21 cellular contexts compared by ENCODE assay signal in genomic region chr17:21012736-21013135, GRCh38. TPM values are rescaled to one million over a fixed set of nuclear protein-coding genes. Genes with fewer than 3 reads are reported as not detected.
DNase-seq lines count a peak whose midpoint lies in the region; ATAC-seq, FAIRE-seq and TF ChIP-seq lines count a peak whose summit lies in the region.
"Had no signal": no experiment of that assay in that cellular context is flagged by ENCODE, and none has a peak within 500 bp of the region (broad histone marks: within the 10 kb centered on the region; RNA-seq: fewer than 3 reads in every experiment).

No MANE protein-coding gene starts in this region.

- in situ Hi-C loops in HepG2 (cut with HindIII; ENCODE audit: extremely low pct_ligation_motif_present, low pct_unique_long_range_greater_than_20kb) (no loop called here), GM23248 (cut with MboI) (no loop called here)

- TF ChIP-seq RAD21 in HepG2 (CRISPR knock-in tag; IDR thresholded peaks at IDR 0.05): no peak
- TF ChIP-seq RAD21 in neural cell (conservative IDR thresholded peaks at IDR 0.05): no peak
- no peak for TF ChIP-seq RAD21 in SK-N-SH (IDR thresholded peaks at IDR 0.05; ENCODE audit: low read length)

- no peaks in the 10 kb centered on the region for H3K4me1 ChIP-seq in HepG2 (ENCODE audit: insufficient read depth, low read length)
- H3K4me1 ChIP-seq in right lobe of liver: no peaks in the 10 kb centered on the region
- no peaks in the 10 kb centered on the region for H3K4me1 ChIP-seq in cardiac muscle cell (ENCODE audit: low read depth)
- H3K4me1 ChIP-seq in upper lobe of right lung: no peaks in the 10 kb centered on the region
- H3K4me1 ChIP-seq in GM23248 (ENCODE audit: insufficient read depth): no peaks in the 10 kb centered on the region
- H3K4me1 ChIP-seq in SK-N-SH (ENCODE audit: control insufficient read depth in 1 of 2, insufficient read depth in 2 of 2, low read depth in 1 of 2, low read length in 1 of 2): peaks cover 0 to 1% of the 10 kb centered on the region in 2 experiments; a peak in 1 of 4 replicates
- H3K4me1 ChIP-seq: A549 had no signal

- H3K9me2 ChIP-seq in neural cell (ENCODE audit: insufficient read depth, low read length) (no peaks in the 10 kb centered on the region), GM23248 (ENCODE audit: insufficient read depth) (no peaks in the 10 kb centered on the region), SK-N-SH (no peaks in the 10 kb centered on the region)

- DNase-seq in HepG2 (ENCODE audit: low spot score) (no peak), right lobe of liver (no peak), cardiac muscle cell (ENCODE audit: low read depth in 1 of 2, low spot score in 1 of 2) (no peak), upper lobe of right lung (peak; percentile 26), NCI-H748 treated with DMSO at 0.1 percent for 48 hours (lab: John Stamatoyannopoulos, UW) (no peak), GM23248 (no peak), SK-N-SH (no peak)
- DNase-seq: Calu3; DMS79 treated with DMSO at 0.1 percent for 48 hours; KBM-7; NCI-H1436 treated with DMSO at 0.1 percent for 48 hours; NCI-H2081; NCI-H526; NK-92 treated with Interleukin-12 subunit alpha and Interleukin-12 subunit beta, amount 100 ng/mL, for 24 hours; OCI-M1 had no signal

- no TSS peak for BruUV-seq in HepG2 (replicated peaks; lab: Mats Ljungman, UMichigan)

- no peak overlapping the region for H3K4me2 ChIP-seq in HepG2 (ENCODE audit: low read depth, low read length)
- H3K4me2 ChIP-seq in neural cell (ENCODE audit: low read length): no peak overlapping the region
- H3K4me2 ChIP-seq in GM23248 (ENCODE audit: unreplicated experiment): no peak overlapping the region
- no peak overlapping the region for H3K4me2 ChIP-seq in SK-N-SH
- H3K4me2 ChIP-seq: A549, GM23338 had no signal

- ATAC-seq in HepG2 (no peak), right lobe of liver (no peak), upper lobe of right lung (no peak)
- ATAC-seq: A549, GM23338 had no signal

- H3K36me3 ChIP-seq in HepG2 (replicated peaks in 1 of 2; ENCODE audit: control insufficient read depth in 1 of 2, insufficient read depth in 2 of 2, low read length in 2 of 2): peaks cover 61 to 96% of the 10 kb centered on the region in 2 experiments
- H3K36me3 ChIP-seq in right lobe of liver: peaks cover 17 to 98% (median 72%) of the 10 kb centered on the region in 4 donors
- H3K36me3 ChIP-seq in cardiac muscle cell: peaks cover 92% of the 10 kb centered on the region
- H3K36me3 ChIP-seq in neural cell (ENCODE audit: insufficient read depth, low read length): peaks cover 10% of the 10 kb centered on the region
- peaks cover 100% of the 10 kb centered on the region for H3K36me3 ChIP-seq in upper lobe of right lung
- peaks cover 84% of the 10 kb centered on the region for H3K36me3 ChIP-seq in GM23248 (ENCODE audit: low read depth)
- H3K36me3 ChIP-seq in SK-N-SH (replicated peaks in 1 of 2; ENCODE audit: control insufficient read depth in 1 of 2, insufficient read depth in 2 of 2, low read length in 1 of 2): peaks cover 88 to 89% of the 10 kb centered on the region in 2 experiments

- H3K79me2 ChIP-seq in HepG2 (ENCODE audit: insufficient read depth, low read length) (peaks cover 2% of the 10 kb centered on the region), neural cell (replicated peaks; ENCODE audit: insufficient read depth, low read length) (peaks cover 60% of the 10 kb centered on the region), GM23248 (ENCODE audit: insufficient read depth) (peaks cover 100% of the 10 kb centered on the region), SK-N-SH (ENCODE audit: insufficient read depth) (peaks cover 100% of the 10 kb centered on the region)

- POLR2A ChIA-PET in HepG2 (lab: Yijun Ruan, JAX): no interaction called here
- POLR2A ChIA-PET in SK-N-SH (lab: Yijun Ruan, JAX): no interaction called here

- H4K20me1 ChIP-seq in HepG2 (ENCODE audit: insufficient read depth, low read length): peaks cover 34% of the 10 kb centered on the region; the same call in 1 of the 2 replicates
- peaks cover 44% of the 10 kb centered on the region for H4K20me1 ChIP-seq in neural cell (ENCODE audit: insufficient read depth)
- H4K20me1 ChIP-seq in GM23248 (ENCODE audit: insufficient read depth): 0 out of 2 replicates have a peak, but pooled peaks cover 4% of the 10 kb centered on the region
- H4K20me1 ChIP-seq in SK-N-SH (ENCODE audit: insufficient read depth): peaks cover 100% of the 10 kb centered on the region

- CTCF ChIA-PET in HepG2 (lab: Yijun Ruan, JAX; ENCODE audit: low intra/inter-chr PET ratio, low total read pairs) (no interaction called here), SK-N-SH (lab: Yijun Ruan, JAX) (interaction anchor here (1.1 to 1.8 kb wide), 2 partner anchors 8 to 27 kb away, joined by 3 to 4 read pairs; no protein-coding TSS in a partner anchor)

- H3K9me3 ChIP-seq in HepG2 (ENCODE audit: low read length) (no peaks in the 10 kb centered on the region), right lobe of liver (no peaks in the 10 kb centered on the region), cardiac muscle cell (ENCODE audit: low read depth) (no peaks in the 10 kb centered on the region), neural cell (ENCODE audit: low read length) (no peaks in the 10 kb centered on the region), upper lobe of right lung (no peaks in the 10 kb centered on the region), GM23248 (ENCODE audit: low read depth) (no peaks in the 10 kb centered on the region), SK-N-SH (no peaks in the 10 kb centered on the region)
- H3K9me3 ChIP-seq: A549 had no signal

- intact Hi-C loops in HepG2 (cut with micrococcal nuclease; ENCODE audit: unreplicated experiment): no loop called here
- intact Hi-C loops in right lobe of liver (cut with DNase I): no loop called here
- intact Hi-C loops in upper lobe of right lung (cut with DNase I): no loop called here

- no peak for TF ChIP-seq EP300 in HepG2 (IDR thresholded peaks at IDR 0.05; ENCODE audit: low read depth in 2 of 2, low read length in 2 of 2)
- no peak for TF ChIP-seq EP300 in HepG2 (CRISPR knock-in tag; IDR thresholded peaks at IDR 0.05; ENCODE audit: borderline replicate concordance)
- no peak for TF ChIP-seq EP300 in neural cell (conservative IDR thresholded peaks at IDR 0.05; ENCODE audit: poor library complexity, severe bottlenecking)
- TF ChIP-seq EP300 in SK-N-SH (IDR thresholded peaks at IDR 0.05; ENCODE audit: borderline replicate concordance in 1 of 2, low read depth in 1 of 2, low read length in 1 of 2): no peak

- H3K9ac ChIP-seq in HepG2 (ENCODE audit: insufficient read depth, low read depth, low read length) (no peak overlapping the region), neural cell (ENCODE audit: low read length) (no peak overlapping the region), GM23248 (no peak overlapping the region), SK-N-SH (no peak overlapping the region)

- H2AFZ ChIP-seq in HepG2 (ENCODE audit: low read length) (no peak overlapping the region), neural cell (ENCODE audit: low read depth, low read length) (no peak overlapping the region), GM23248 (no peak overlapping the region), SK-N-SH (ENCODE audit: low read depth) (no peak overlapping the region)
- H2AFZ ChIP-seq: GM23338 had no signal

- H3K4me3 ChIP-seq in HepG2 (replicated peaks in 1 of 3; ENCODE audit: insufficient read depth in 1 of 3, low read depth in 2 of 3, low read length in 3 of 3): no peak overlapping the region
- H3K4me3 ChIP-seq in right lobe of liver: no peak overlapping the region
- H3K4me3 ChIP-seq in cardiac muscle cell: no peak overlapping the region
- H3K4me3 ChIP-seq in neural cell (ENCODE audit: low read length): no peak overlapping the region
- H3K4me3 ChIP-seq in upper lobe of right lung: no peak overlapping the region
- H3K4me3 ChIP-seq in GM23248: no peak overlapping the region
- no peak overlapping the region for H3K4me3 ChIP-seq in SK-N-SH (ENCODE audit: low read depth in 2 of 2, low read length in 1 of 2)
- H3K4me3 ChIP-seq: A549, GM23338 had no signal

- H3K27me3 ChIP-seq in HepG2 (ENCODE audit: control insufficient read depth in 1 of 2, insufficient read depth in 2 of 2, low read length in 2 of 2) (no peaks in the 10 kb centered on the region), right lobe of liver (no peaks in the 10 kb centered on the region), cardiac muscle cell (no peaks in the 10 kb centered on the region), neural cell (ENCODE audit: insufficient read depth, low read depth, low read length) (no peaks in the 10 kb centered on the region), upper lobe of right lung (no peaks in the 10 kb centered on the region), GM23248 (replicated peaks; ENCODE audit: insufficient read depth) (no peaks in the 10 kb centered on the region), SK-N-SH (ENCODE audit: insufficient read depth) (no peaks in the 10 kb centered on the region)

- WGBS in HepG2 (ENCODE audit: low lambda C conversion rate): 100% methylated on average over 6 of the region's 8 CpGs
- WGBS in right lobe of liver (ENCODE audit: insufficient coverage, low coverage, low lambda C conversion rate, missing lambda C conversion rate): 100% methylated on average over 3 of the region's 8 CpGs
- 96 to 98% methylated on average over 8 of the region's 8 CpGs for WGBS in GM23248 (ENCODE audit: low coverage in 1 of 2, low lambda C conversion rate in 2 of 2, missing lambda C conversion rate in 2 of 2), 2 experiments
- 99% methylated on average over 8 of the region's 8 CpGs for WGBS in SK-N-SH (ENCODE audit: low lambda C conversion rate)

- TF ChIP-seq POLR2A in HepG2 (IDR thresholded peaks at IDR 0.05; ENCODE audit: insufficient read depth in 1 of 2, low read depth in 2 of 2, low read length in 2 of 2) (no peak), right lobe of liver (IDR thresholded peaks at IDR 0.05) (no peak)

- TF ChIP-seq CTCF in HepG2 (CRISPR knock-in tag; IDR thresholded peaks at IDR 0.05) (no peak), right lobe of liver (IDR thresholded peaks at IDR 0.05) (no peak), cardiac muscle cell (IDR thresholded peaks at IDR 0.05; ENCODE audit: low read depth, low read length) (no peak), neural cell (IDR thresholded peaks at IDR 0.05; ENCODE audit: poor library complexity, severe bottlenecking) (no peak), upper lobe of right lung (IDR thresholded peaks at IDR 0.05) (no peak), SK-N-SH (IDR thresholded peaks at IDR 0.05) (no peak)

- H3K27ac ChIP-seq in HepG2 (ENCODE audit: extremely low read length, insufficient read depth, low read length) (no peak overlapping the region), right lobe of liver (no peak overlapping the region), cardiac muscle cell (peak overlapping the region; percentile 39), neural cell (ENCODE audit: low read length) (no peak overlapping the region), upper lobe of right lung (no peak overlapping the region), GM23248 (no peak overlapping the region), SK-N-SH (ENCODE audit: low read depth in 2 of 2, low read length in 1 of 2) (no peak overlapping the region; a peak in 1 of 4 replicates)
- H3K27ac ChIP-seq: A549, C4-2B had no signal

- H3F3A ChIP-seq in neural cell (ENCODE audit: insufficient read depth, low read length, poor library complexity, severe bottlenecking): no peaks in the 10 kb centered on the region
- peaks cover 17% of the 10 kb centered on the region for H3F3A ChIP-seq in GM23248 (ENCODE audit: insufficient read depth)
- H3F3A ChIP-seq in SK-N-SH (replicated peaks; ENCODE audit: insufficient read depth): peaks cover 10% of the 10 kb centered on the region

- no peak for FAIRE-seq in HepG2 (lab: Jason Lieb, UNC)
- FAIRE-seq: A549, G401.6, GM12892 had no signal

RNA-seq across cellular contexts. Expression of gene USP22, which starts 30.1 kb away (rescaled TPM):
- 130 and 131 TPM in 2 replicates for total RNA-seq in HepG2 (2016; rRNA removed; fragmentation: Illumina TruSeq; extraction: Trizol)
- total RNA-seq in HepG2 (2016; cell fraction: cytosol; rRNA removed; fragmentation: Illumina TruSeq; extraction: Trizol; ENCODE audit: low read depth): 17.2 and 17.3 TPM in 2 replicates
- 119 and 130 TPM in 2 replicates for total RNA-seq in HepG2 (2016; cell fraction: insoluble cytoplasmic fraction; rRNA removed; fragmentation: Illumina TruSeq; extraction: Trizol)
- 54.1 and 54.4 TPM in 2 replicates for total RNA-seq in HepG2 (2016; cell fraction: membrane; rRNA removed; fragmentation: Illumina TruSeq; extraction: Trizol)
- total RNA-seq in HepG2 (2016; cell fraction: nucleus; rRNA removed; fragmentation: Illumina TruSeq; extraction: Trizol): 79.5 and 96.3 TPM in 2 replicates
- polyA plus RNA-seq in HepG2 (2011; rRNA removed): 98.0 and 124 TPM in 2 replicates
- polyA plus RNA-seq in HepG2 (2011; cell fraction: cytosol; rRNA removed): 56.8 and 60.3 TPM in 2 replicates
- 126 and 139 TPM in 2 replicates for polyA plus RNA-seq in HepG2 (2011; cell fraction: nucleus; rRNA removed)
- polyA plus RNA-seq in HepG2 (2012): 65.0 and 69.3 TPM in 2 replicates
- polyA plus RNA-seq in HepG2 (2016; cell fraction: cytosol; fragmentation: Illumina TruSeq; extraction: Trizol; ENCODE audit: low read depth): 4.2 and 4.5 TPM in 2 replicates
- 65.3 and 91.2 TPM in 2 replicates for polyA plus RNA-seq in HepG2 (2016; cell fraction: insoluble cytoplasmic fraction; fragmentation: Illumina TruSeq; extraction: Trizol; ENCODE audit: low read depth)
- 18.3 and 19.5 TPM in 2 replicates for polyA plus RNA-seq in HepG2 (2016; cell fraction: membrane; fragmentation: Illumina TruSeq; extraction: Trizol; ENCODE audit: low read depth)
- 101 and 103 TPM in 2 replicates for polyA plus RNA-seq in HepG2 (2016; cell fraction: nucleus; fragmentation: Illumina TruSeq; extraction: Trizol; ENCODE audit: insufficient read depth, low read depth)
- polyA minus RNA-seq in HepG2 (2011; rRNA and poly(A)+ RNA removed; ENCODE audit: low replicate concordance): 337 and 421 TPM in 2 replicates
- polyA minus RNA-seq in HepG2 (2011; cell fraction: cytosol; rRNA and poly(A)+ RNA removed): 104 and 120 TPM in 2 replicates
- 71.7 and 94.2 TPM in 2 replicates for polyA minus RNA-seq in HepG2 (2011; cell fraction: nucleus; rRNA and poly(A)+ RNA removed)
- 10 to 100 TPM; 69.8 to 81.2 (median 77.7) TPM for total RNA-seq in right lobe of liver
- 256 and 280 TPM in 2 replicates for total RNA-seq in cardiac muscle cell
- 153 and 182 TPM in 2 replicates for polyA plus RNA-seq in cardiac muscle cell
- 269 and 274 TPM in 2 replicates for polyA plus RNA-seq in neural cell
- polyA minus RNA-seq in neural cell: 638 and 676 TPM in 2 replicates
- total RNA-seq in upper lobe of right lung: 160 TPM
- total RNA-seq in GM23248 (2014; rRNA removed; shearing (Covaris generic)): 154 and 161 TPM in 2 replicates
- 70.6 and 75.1 TPM in 2 replicates for polyA plus RNA-seq in GM23248 (2016; fragmentation: Nextera tagmentation; extraction: Ambion mirVana)
- 142 and 172 TPM in 2 replicates for polyA plus RNA-seq in SK-N-SH (2012; rRNA removed)
- 114 and 137 TPM in 2 replicates for polyA plus RNA-seq in SK-N-SH (2012; cell fraction: cytosol; rRNA removed)
- polyA plus RNA-seq in SK-N-SH (2012; cell fraction: nucleus; rRNA removed): 193 and 215 TPM in 2 replicates
